24 cellular contexts compared by ENCODE assay signal in the genomic region with DNA sequence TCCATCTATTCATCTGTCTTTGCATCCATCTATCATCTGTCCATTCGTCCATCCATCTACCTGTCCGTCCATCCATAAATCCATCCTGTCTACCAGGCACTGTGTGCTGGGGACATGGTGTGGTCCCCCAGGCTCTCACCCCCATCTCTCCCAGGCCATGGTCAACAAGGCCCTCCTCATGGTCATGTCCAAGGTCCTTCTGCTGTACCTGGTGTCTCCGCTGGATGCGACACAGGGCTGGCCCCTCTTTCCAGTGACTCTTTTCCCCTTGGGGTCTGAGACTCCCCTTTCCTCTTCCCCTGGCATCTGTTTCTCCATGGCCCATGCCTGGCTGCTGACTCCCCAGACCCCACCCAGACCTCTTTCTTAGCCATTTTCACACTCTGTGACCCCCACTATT. TPM values are rescaled to one million over a fixed set of nuclear protein-coding genes. Genes with fewer than 3 reads are reported as not detected.
DNase-seq lines count a peak whose midpoint lies in the region; ATAC-seq and TF ChIP-seq lines count a peak whose summit lies in the region.
"Had no signal": no experiment of that assay in that cellular context is flagged by ENCODE, and none has a peak within 500 bp of the region (broad histone marks: within the 10 kb centered on the region; RNA-seq: fewer than 3 reads in every experiment).

No MANE protein-coding gene starts in this region.

- peak overlapping the region; percentile 100 for H3K9ac ChIP-seq in BLaER1
- no peak overlapping the region for H3K9ac ChIP-seq in DND-41 (ENCODE audit: low read depth, low read length)

- H4K20me1 ChIP-seq in BLaER1, result no peaks in the 10 kb centered on the region
- no peaks in the 10 kb centered on the region for H4K20me1 ChIP-seq in DND-41 (ENCODE audit: insufficient read depth, low read length)

- H3K4me3 ChIP-seq in BLaER1 (peak overlapping the region; percentile 71), DND-41 (ENCODE audit: low read depth in 1 of 2, low read length in 2 of 2) (no peak overlapping the region)
- H3K4me3 ChIP-seq: A549, SJCRH30 had no signal

- H3K27me3 ChIP-seq in BLaER1 (no peaks in the 10 kb centered on the region), DND-41 (ENCODE audit: insufficient read depth, low read length, poor library complexity) (no peaks in the 10 kb centered on the region)
- H3K27me3 ChIP-seq: SJCRH30 had no signal

- H3K9me3 ChIP-seq in BLaER1 (no peaks in the 10 kb centered on the region), DND-41 (ENCODE audit: insufficient read depth, low read length, severe bottlenecking) (no peaks in the 10 kb centered on the region)
- H3K9me3 ChIP-seq: A549, Caco-2, SJCRH30 had no signal

- peak overlapping the region; percentile 7 for H3K4me3 Mint-ChIP-seq in glutamatergic neuron (ENCODE audit: unreplicated experiment)
- H3K4me3 Mint-ChIP-seq in activated T-helper 1 cell treated with anti-CD3 and anti-CD28 coated beads, Interleukin-12 subunit alpha, Interleukin-12 subunit beta, Interleukin-2, Interleukin-4 antibody, amounts not matched to agents 30 ng/mL and 10 ng/mL and 1 ng/mL, durations not matched to agents 14 hours and 24 hours and 36 hours, result no peak overlapping the region
- H3K4me3 Mint-ChIP-seq: CD8-positive, alpha-beta T cell had no signal

- H3K4me2 ChIP-seq in BLaER1 (peak overlapping the region; percentile 100), DND-41 (ENCODE audit: insufficient read depth, low read length) (no peak overlapping the region; the same call in 1 of the 2 replicates)
- H3K4me2 ChIP-seq: A549 had no signal

- intact Hi-C loops in posterior vena cava (cut with DNase I), result no loop called here
- intact Hi-C loops in activated T-helper 1 cell treated with anti-CD3 and anti-CD28 coated beads, Interleukin-12 subunit alpha, Interleukin-12 subunit beta, Interleukin-2, Interleukin-4 antibody, amounts not matched to agents 30 ng/mL and 10 ng/mL and 1 ng/mL, durations not matched to agents 14 hours and 24 hours and 36 hours (cut with micrococcal nuclease), result no loop called here

- H3K27me3 Mint-ChIP-seq in glutamatergic neuron (ENCODE audit: unreplicated experiment), result peaks cover 12% of the 10 kb centered on the region
- peaks cover 9% of the 10 kb centered on the region for H3K27me3 Mint-ChIP-seq in activated T-helper 1 cell treated with anti-CD3 and anti-CD28 coated beads, Interleukin-12 subunit alpha, Interleukin-12 subunit beta, Interleukin-2, Interleukin-4 antibody, amounts not matched to agents 30 ng/mL and 10 ng/mL and 1 ng/mL, durations not matched to agents 14 hours and 24 hours and 36 hours (ENCODE audit: insufficient read depth)

- peaks cover 12% of the 10 kb centered on the region for H3K79me2 ChIP-seq in DND-41 (ENCODE audit: insufficient read depth, low read length)

- H3K4me1 ChIP-seq in BLaER1 (peaks cover 52% of the 10 kb centered on the region), DND-41 (ENCODE audit: insufficient read depth, low read length) (peaks cover 41% of the 10 kb centered on the region)
- H3K4me1 ChIP-seq: A549, Caco-2, SJCRH30 had no signal

- no peak for DNase-seq in DND-41
- DNase-seq in glutamatergic neuron, result no peak
- DNase-seq in posterior vena cava (ENCODE audit: low spot score), result peak; percentile 67
- no peak for DNase-seq in NCI-H146 (lab: John Stamatoyannopoulos, UW)
- DNase-seq in activated T-helper 1 cell treated with anti-CD3 and anti-CD28 coated beads, Interleukin-12 subunit alpha, Interleukin-12 subunit beta, Interleukin-2, Interleukin-4 antibody, amounts not matched to agents 30 ng/mL and 10 ng/mL and 1 ng/mL, durations not matched to agents 14 hours and 24 hours and 36 hours (ENCODE audit: low spot score), result no peak
- DNase-seq in NCI-H1417 (lab: John Stamatoyannopoulos, UW), result no peak
- DNase-seq: AML-193; Caco-2; CD8-positive, alpha-beta T cell; GF-D8; GOT3; HCEC 1CT; IMR-90; KG1; NCI-H1092; NCI-H1436; NCI-H1930; NCI-H2107; NCI-H524; NCI-H748 treated with DMSO at 0.1 percent for 48 hours; SJCRH30 had no signal

- H3K27ac Mint-ChIP-seq in glutamatergic neuron (ENCODE audit: unreplicated experiment), result no peak overlapping the region
- no peak overlapping the region for H3K27ac Mint-ChIP-seq in activated T-helper 1 cell treated with anti-CD3 and anti-CD28 coated beads, Interleukin-12 subunit alpha, Interleukin-12 subunit beta, Interleukin-2, Interleukin-4 antibody, amounts not matched to agents 30 ng/mL and 10 ng/mL and 1 ng/mL, durations not matched to agents 14 hours and 24 hours and 36 hours
- H3K27ac Mint-ChIP-seq: CD8-positive, alpha-beta T cell had no signal

- peaks cover 6% of the 10 kb centered on the region for H3K36me3 Mint-ChIP-seq in glutamatergic neuron (ENCODE audit: unreplicated experiment)
- H3K36me3 Mint-ChIP-seq in activated T-helper 1 cell treated with anti-CD3 and anti-CD28 coated beads, Interleukin-12 subunit alpha, Interleukin-12 subunit beta, Interleukin-2, Interleukin-4 antibody, amounts not matched to agents 30 ng/mL and 10 ng/mL and 1 ng/mL, durations not matched to agents 14 hours and 24 hours and 36 hours (ENCODE audit: low read depth), result no peaks in the 10 kb centered on the region
- H3K36me3 Mint-ChIP-seq: CD8-positive, alpha-beta T cell had no signal

- H3K4me1 Mint-ChIP-seq in glutamatergic neuron (ENCODE audit: low read depth, unreplicated experiment), result peaks cover 4% of the 10 kb centered on the region
- no peaks in the 10 kb centered on the region for H3K4me1 Mint-ChIP-seq in activated T-helper 1 cell treated with anti-CD3 and anti-CD28 coated beads, Interleukin-12 subunit alpha, Interleukin-12 subunit beta, Interleukin-2, Interleukin-4 antibody, amounts not matched to agents 30 ng/mL and 10 ng/mL and 1 ng/mL, durations not matched to agents 14 hours and 24 hours and 36 hours (ENCODE audit: low read depth)

- ATAC-seq in DND-41 (ENCODE audit: insufficient read depth, low read depth), result no peak
- ATAC-seq: A549; CD8-positive, alpha-beta T cell had no signal

- TF ChIP-seq CTCF in DND-41 (IDR thresholded peaks at IDR 0.05; ENCODE audit: borderline replicate concordance, extremely low read depth, low read length, poor library complexity, severe bottlenecking), result no peak
- TF ChIP-seq CTCF in glutamatergic neuron (IDR thresholded peaks at IDR 0.05; ENCODE audit: partially characterized antibody, unreplicated experiment), result no peak

- H3K27ac ChIP-seq in BLaER1 (peak overlapping the region; percentile 100), DND-41 (ENCODE audit: low read length) (peak overlapping the region; percentile 1; the same call in 1 of the 2 replicates)
- H3K27ac ChIP-seq: A549, C4-2B, SJCRH30 had no signal

- peaks cover 9% of the 10 kb centered on the region for H3K9me3 Mint-ChIP-seq in glutamatergic neuron (ENCODE audit: unreplicated experiment)
- no peaks in the 10 kb centered on the region for H3K9me3 Mint-ChIP-seq in activated T-helper 1 cell treated with anti-CD3 and anti-CD28 coated beads, Interleukin-12 subunit alpha, Interleukin-12 subunit beta, Interleukin-2, Interleukin-4 antibody, amounts not matched to agents 30 ng/mL and 10 ng/mL and 1 ng/mL, durations not matched to agents 14 hours and 24 hours and 36 hours

- H3K36me3 ChIP-seq in BLaER1, result peaks cover 81% of the 10 kb centered on the region
- H3K36me3 ChIP-seq in DND-41 (ENCODE audit: insufficient read depth, low read length), result no peaks in the 10 kb centered on the region; the same call in 1 of the 2 replicates
- H3K36me3 ChIP-seq: SJCRH30 had no signal

- H2AFZ ChIP-seq in DND-41 (ENCODE audit: low read depth, low read length), result no peak overlapping the region

RNA-seq across cellular contexts. Expression of a gene that starts 4.5 kb away (rescaled TPM):
- total RNA-seq in glutamatergic neuron (ENCODE audit: unreplicated experiment) (not detected), posterior vena cava (not detected)
- not detected in 2 replicates for total RNA-seq in activated T-helper 1 cell treated with anti-CD3 and anti-CD28 coated beads, Interleukin-12 subunit alpha, Interleukin-12 subunit beta, Interleukin-2, Interleukin-4 antibody, amounts not matched to agents 30 ng/mL and 10 ng/mL and 1 ng/mL, durations not matched to agents 14 hours and 24 hours and 36 hours
- total RNA-seq: Caco-2; CD8-positive, alpha-beta T cell; IMR-90 had no signal

RNA-seq across cellular contexts. Expression of a gene that starts 56.5 kb away (rescaled TPM):
- not detected for total RNA-seq in glutamatergic neuron (ENCODE audit: unreplicated experiment)
- under 1 TPM; 0.19 to 0.42 TPM for total RNA-seq in posterior vena cava
- total RNA-seq in activated T-helper 1 cell treated with anti-CD3 and anti-CD28 coated beads, Interleukin-12 subunit alpha, Interleukin-12 subunit beta, Interleukin-2, Interleukin-4 antibody, amounts not matched to agents 30 ng/mL and 10 ng/mL and 1 ng/mL, durations not matched to agents 14 hours and 24 hours and 36 hours, result 0.34 and 0.65 TPM in 2 replicates
- total RNA-seq: IMR-90, SJCRH30 had no signal
